In genomic region chr5:132419517-132420468, GRCh38 we compare ENCODE assay signal across 8 cellular contexts. TPM values are rescaled to one million over a fixed set of nuclear protein-coding genes. Genes with fewer than 3 reads are reported as not detected.
DNase-seq lines count a peak whose midpoint lies in the region; ATAC-seq and TF ChIP-seq lines count a peak whose summit lies in the region.

No MANE protein-coding gene starts in this region.

- H3K4me1 ChIP-seq in colonic mucosa = peaks cover 44% of the 10 kb centered on the region

- ATAC-seq in left lobe of liver = peak; percentile 71
- no peak for ATAC-seq in HG02763 (IDR thresholded peaks at IDR 0.05; ENCODE audit: unreplicated experiment)

- H3K27me3 ChIP-seq in colonic mucosa = no peaks in the 10 kb centered on the region

- intact Hi-C loops in colonic mucosa (cut with DNase I) = loop anchor here (5.0 kb wide), 1 partner anchor 73 kb away; the partner anchor contains the start of gene IRF1

- peak; percentile 50 for DNase-seq in COLO829 (ENCODE audit: low spot score)
- DNase-seq in HFF-Myc (ENCODE audit: extremely low read depth, low read depth) = no peak
- peak; percentile 16 for DNase-seq in NCI-H510A (lab: John Stamatoyannopoulos, UW)
- peak; percentile 42 for DNase-seq in activated CD4-positive, alpha-beta T cell treated with anti-CD3 and anti-CD28 coated beads for 1 hour
- DNase-seq in colonic mucosa = peak; percentile 79
- peak; percentile 77 for DNase-seq in left lobe of liver (ENCODE audit: low spot score)
- DNase-seq in stimulated activated CD4-positive, alpha-beta T cell treated with anti-CD3 and anti-CD28 coated beads, Interleukin-4, amount 100 ng/mL, for 24 hours = peak; percentile 66

- TF ChIP-seq CTCF in HFF-Myc (IDR thresholded peaks at IDR 0.05; ENCODE audit: low read depth, low read length, missing control alignments) = peak; percentile 85
- TF ChIP-seq CTCF in colonic mucosa (IDR thresholded peaks at IDR 0.05) = peak; percentile 72

- peak overlapping the region in 1 of 2 donors; percentile 42 for H3K9ac ChIP-seq in colonic mucosa (ENCODE audit: low read depth in 2 of 2, low read length in 2 of 2)

- H3K27ac ChIP-seq in colonic mucosa = peak overlapping the region; percentile 55

- H3K36me3 ChIP-seq in colonic mucosa = no peaks in the 10 kb centered on the region

- no peak overlapping the region for H3K4me3 ChIP-seq in HFF-Myc (replicated peaks; ENCODE audit: low read depth, low read length)
- no peak overlapping the region for H3K4me3 ChIP-seq in colonic mucosa

- H3K9me3 ChIP-seq in colonic mucosa = no peaks in the 10 kb centered on the region

RNA-seq across cellular contexts. Expression of gene SLC22A5, which starts 50.3 kb away (rescaled TPM):
- total RNA-seq in colonic mucosa (10 to 100 TPM; 26.0 to 38.6 TPM), left lobe of liver (8.8 TPM)
